8 cellular contexts compared by ENCODE assay signal in genomic region chr10:73910401-73910763, GRCh38. TPM values are rescaled to one million over a fixed set of nuclear protein-coding genes. Genes with fewer than 3 reads are reported as not detected.
DNase-seq lines count a peak whose midpoint lies in the region; ATAC-seq and TF ChIP-seq lines count a peak whose summit lies in the region.

No MANE protein-coding gene starts in this region.

- peak overlapping the region; percentile 76 for H3K4me3 Mint-ChIP-seq in endodermal cell

- H3K27me3 Mint-ChIP-seq in endodermal cell (ENCODE audit: insufficient read depth): peaks cover 64% of the 10 kb centered on the region

- no peak overlapping the region for H3K27ac ChIP-seq in endodermal cell (ENCODE audit: low read depth, low read length)
- H3K27ac ChIP-seq in osteoblast (ENCODE audit: low read depth, low read length): no peak overlapping the region

- H3K27ac Mint-ChIP-seq in endodermal cell: no peak overlapping the region

- H3K4me1 ChIP-seq in NT2/D1 (ENCODE audit: insufficient read depth, insufficient read length) (peaks cover 19% of the 10 kb centered on the region), endodermal cell (ENCODE audit: control insufficient read depth, insufficient read depth, low read length) (peaks cover 8% of the 10 kb centered on the region), osteoblast (ENCODE audit: insufficient read depth, low read length) (peaks cover 64% of the 10 kb centered on the region)

- peaks cover 18% of the 10 kb centered on the region for H3K79me2 ChIP-seq in osteoblast (ENCODE audit: insufficient read depth, low read length)

- H4K20me1 ChIP-seq in osteoblast (ENCODE audit: insufficient read depth, low read length): peaks cover 3% of the 10 kb centered on the region

- DNase-seq in SIG-M5 treated with dmso at 0.1 percent for 504 hours (lab: John Stamatoyannopoulos, UW; ENCODE audit: unreplicated experiment) (peak; percentile 39), SIG-M5 (lab: John Stamatoyannopoulos, UW) (no peak), NT2/D1 (ENCODE audit: low read depth, low spot score) (no peak), endodermal cell (no peak), osteoblast (ENCODE audit: insufficient read length, low spot score, missing footprints) (no peak), mucosa of gallbladder (ENCODE audit: low spot score) (no peak), inferior parietal cortex (ENCODE audit: extremely low spot score) (no peak)

- no peaks in the 10 kb centered on the region for H3K9me3 ChIP-seq in NT2/D1 (ENCODE audit: insufficient read depth, low read length)
- no peaks in the 10 kb centered on the region for H3K9me3 ChIP-seq in endodermal cell (ENCODE audit: control insufficient read depth, low read length)
- H3K9me3 ChIP-seq in osteoblast (ENCODE audit: low read depth, low read length): no peaks in the 10 kb centered on the region

- peak overlapping the region; percentile 81 for H3K9ac ChIP-seq in NT2/D1 (ENCODE audit: insufficient read length, low read depth)
- no peak overlapping the region for H3K9ac ChIP-seq in endodermal cell (ENCODE audit: extremely low read depth, low read length, poor library complexity, severe bottlenecking)

- ATAC-seq in HG03520 (IDR thresholded peaks at IDR 0.05; ENCODE audit: unreplicated experiment): no peak

- peak overlapping the region; percentile 83 for H3K4me2 ChIP-seq in osteoblast (ENCODE audit: insufficient read depth, low read length)

- H3K4me3 ChIP-seq in NT2/D1 (ENCODE audit: insufficient read length, low read depth) (peak overlapping the region; percentile 66), endodermal cell (ENCODE audit: low read length) (peak overlapping the region; percentile 85), osteoblast (ENCODE audit: insufficient read depth, low read length) (peak overlapping the region; percentile 77)

- H3K36me3 Mint-ChIP-seq in endodermal cell (ENCODE audit: low read depth): no peaks in the 10 kb centered on the region

- WGBS in endodermal cell (ENCODE audit: insufficient coverage in 1 of 2, insufficient read length in 1 of 2), 2 experiments: 10 to 17% methylated on average over 5 to 9 of the region's 9 CpGs

- peaks cover 18% of the 10 kb centered on the region for H3K4me1 Mint-ChIP-seq in endodermal cell

- no peaks in the 10 kb centered on the region for H3K9me3 Mint-ChIP-seq in endodermal cell

- H3K27me3 ChIP-seq in NT2/D1 (ENCODE audit: insufficient read depth, insufficient read length) (peaks cover 26% of the 10 kb centered on the region), endodermal cell (ENCODE audit: control insufficient read depth, insufficient read depth, low read length, poor library complexity, severe bottlenecking) (peaks cover 43% of the 10 kb centered on the region), osteoblast (ENCODE audit: insufficient read depth, low read length) (no peaks in the 10 kb centered on the region)

- H3K36me3 ChIP-seq in NT2/D1 (ENCODE audit: insufficient read depth, insufficient read length, low read length) (peaks cover 27% of the 10 kb centered on the region), endodermal cell (ENCODE audit: control insufficient read depth, insufficient read depth, low read length) (no peaks in the 10 kb centered on the region), osteoblast (ENCODE audit: insufficient read depth, low read length) (peaks cover 26% of the 10 kb centered on the region)

- TF ChIP-seq CTCF in endodermal cell (conservative IDR thresholded peaks at IDR 0.05): peak; percentile 38
- no peak for TF ChIP-seq CTCF in osteoblast (IDR thresholded peaks at IDR 0.05; ENCODE audit: extremely low read depth, low read depth, low read length)

- H2AFZ ChIP-seq in osteoblast (ENCODE audit: low read length): peak overlapping the region; percentile 75

RNA-seq across cellular contexts. Expression of gene PLAU, which starts 0.6 kb away (rescaled TPM):
- total RNA-seq in endodermal cell (1 to 10 TPM; 2.7 to 3.3 TPM), osteoblast (27.9 and 40.7 TPM in 2 replicates), mucosa of gallbladder (15.5 TPM)
- polyA plus RNA-seq in endodermal cell (2013, experiment 1 of 2): 10.5 TPM
- polyA plus RNA-seq in endodermal cell (2013, experiment 2 of 2): 14.2 TPM

RNA-seq across cellular contexts. Expression of gene CAMK2G, which starts 36.0 kb away (rescaled TPM):
- total RNA-seq in endodermal cell: 10 to 100 TPM; 20.9 to 21.7 TPM
- polyA plus RNA-seq in endodermal cell (2013, experiment 1 of 2): 29.8 TPM
- 25.8 TPM for polyA plus RNA-seq in endodermal cell (2013, experiment 2 of 2)
- 22.4 and 28.3 TPM in 2 replicates for total RNA-seq in osteoblast
- total RNA-seq in mucosa of gallbladder: 43.7 TPM
